In the genomic region with DNA sequence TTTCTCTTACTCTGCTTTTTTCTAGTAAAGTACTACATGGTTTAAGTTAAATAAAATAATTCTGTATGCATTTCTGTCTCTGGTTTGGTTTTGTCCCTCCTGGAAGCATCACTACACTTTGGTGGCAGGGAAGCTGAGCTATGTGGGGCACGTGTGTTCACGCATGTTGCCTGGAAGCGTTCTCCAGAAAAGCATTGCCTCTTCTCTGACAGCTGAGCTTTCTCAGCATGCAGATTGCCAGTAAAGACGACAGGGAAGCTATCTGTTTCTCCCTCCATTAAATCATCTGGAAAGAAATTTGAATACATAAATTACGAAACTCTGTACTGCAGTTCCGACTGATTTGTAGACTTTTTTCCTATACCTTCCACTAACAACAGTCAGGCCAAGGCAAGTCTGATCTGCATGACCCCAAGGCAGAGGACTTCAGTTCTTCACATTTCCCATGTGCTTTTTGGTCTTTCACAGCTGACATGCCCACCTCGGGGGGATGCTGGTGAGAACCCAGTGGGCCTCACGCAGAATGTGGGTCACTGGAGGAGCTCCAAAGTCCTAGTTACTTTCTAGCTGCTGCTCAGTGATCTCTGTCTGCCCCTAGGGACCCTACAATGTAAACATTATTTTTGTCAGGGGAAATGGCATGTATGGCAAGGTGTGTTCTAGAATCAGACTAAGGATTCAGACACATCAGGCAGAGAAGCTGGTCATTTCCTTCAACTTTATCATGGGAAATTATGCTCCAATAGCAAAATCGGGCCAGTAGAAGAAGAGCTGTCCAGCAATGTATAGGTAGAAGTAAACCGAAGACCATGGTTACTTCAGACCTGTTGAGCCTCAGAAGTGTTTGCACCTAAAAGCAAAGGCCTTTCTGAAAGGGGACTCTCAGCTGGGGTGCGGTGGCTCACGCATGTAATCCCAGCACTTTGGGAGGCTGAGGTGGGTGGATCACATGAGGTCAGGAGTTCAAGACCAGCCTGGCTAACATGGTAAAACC, we compare ENCODE assay signal across 23 cellular contexts. TPM values are rescaled to one million over a fixed set of nuclear protein-coding genes. Genes with fewer than 3 reads are reported as not detected.
"Had no signal": no experiment of that assay in that cellular context is flagged by ENCODE, and none has a peak within 500 bp of the region (broad histone marks: within the 10 kb centered on the region; RNA-seq: fewer than 3 reads in every experiment).

No MANE protein-coding gene starts in this region.

- H3K27me3 Mint-ChIP-seq: activated CD4-positive, alpha-beta T cell treated with anti-CD3 and anti-CD28 coated beads for 36 hours; dendritic cell treated with granulocyte-macrophage colony-stimulating factor and Interleukin-4, amounts not matched to agents 40 ng/mL and 50 ng/mL, for 4 days had no signal

- H3K4me1 Mint-ChIP-seq: activated CD4-positive, alpha-beta T cell treated with anti-CD3 and anti-CD28 coated beads for 36 hours had no signal

- ATAC-seq: activated CD4-positive, alpha-beta T cell treated with anti-CD3 and anti-CD28 coated beads for 36 hours; activated naive CD4-positive, alpha-beta T cell treated with anti-CD3 and anti-CD28 coated beads, Interleukin-2, amount 50 U/mL, for 72 hours; left colon; natural killer cell treated with Interleukin-12 subunit alpha and Interleukin-12 subunit beta and Interleukin-15 and Interleukin-18, amount 100 ng/mL, for 72 hours had no signal

- FAIRE-seq: bronchial epithelial cell had no signal

- H3K9me3 Mint-ChIP-seq: natural killer cell treated with Interleukin-12 subunit alpha and Interleukin-12 subunit beta and Interleukin-15 and Interleukin-18, amount 100 ng/mL, for 72 hours had no signal

- H3K4me3 Mint-ChIP-seq: activated CD4-positive, alpha-beta T cell treated with anti-CD3 and anti-CD28 coated beads for 36 hours; activated T-helper 1 cell treated with anti-CD3 and anti-CD28 coated beads, Interleukin-12 subunit alpha, Interleukin-12 subunit beta, Interleukin-2, Interleukin-4 antibody, amounts not matched to agents 30 ng/mL and 10 ng/mL and 1 ng/mL, durations not matched to agents 14 hours and 24 hours and 36 hours; dendritic cell treated with granulocyte-macrophage colony-stimulating factor and Interleukin-4, amounts not matched to agents 40 ng/mL and 50 ng/mL, for 4 days; natural killer cell treated with Interleukin-12 subunit alpha and Interleukin-12 subunit beta and Interleukin-15 and Interleukin-18, amount 100 ng/mL, for 72 hours; WTC11 had no signal

- H3K27me3 ChIP-seq: esophagus squamous epithelium, tibial artery had no signal

- H3K27ac ChIP-seq: tibial artery had no signal

- H3K27ac Mint-ChIP-seq: activated CD4-positive, alpha-beta T cell treated with anti-CD3 and anti-CD28 coated beads for 36 hours; activated naive CD4-positive, alpha-beta T cell treated with anti-CD3 and anti-CD28 coated beads, Interleukin-2, amount 50 U/mL, for 72 hours; activated T-helper 1 cell treated with anti-CD3 and anti-CD28 coated beads, Interleukin-12 subunit alpha, Interleukin-12 subunit beta, Interleukin-2, Interleukin-4 antibody, amounts not matched to agents 30 ng/mL and 10 ng/mL and 1 ng/mL, durations not matched to agents 14 hours and 24 hours and 36 hours; dendritic cell treated with granulocyte-macrophage colony-stimulating factor and Interleukin-4, amounts not matched to agents 40 ng/mL and 50 ng/mL, for 4 days; natural killer cell treated with Interleukin-12 subunit alpha and Interleukin-12 subunit beta and Interleukin-15 and Interleukin-18, amount 100 ng/mL, for 72 hours; WTC11 had no signal

- DNase-seq: activated CD4-positive, alpha-beta T cell treated with anti-CD3 and anti-CD28 coated beads for 36 hours; activated CD4-positive, alpha-beta T cell treated with anti-CD3 and anti-CD28 coated beads, Interleukin-2, amount 50 U/mL, for 48 hours; activated gamma-delta T cell treated with Interleukin-2 at 50 U/mL for 16 hours; activated T-cell treated with anti-CD3 and anti-CD28 coated beads for 4 hours; effector CD8-positive, alpha-beta T cell; esophagus squamous epithelium; hippocampal formation; left colon; occipital lobe; stimulated activated CD4-positive, alpha-beta T cell treated with anti-CD3 and anti-CD28 coated beads, Interleukin-2, amount 100 ng/mL, for 24 hours; stimulated activated naive CD4-positive, alpha-beta T cell treated with Interleukin-2 at 50 U/mL for 16 hours; tibial artery had no signal

- H3K4me3 ChIP-seq: esophagus squamous epithelium, lung, tibial artery had no signal

RNA-seq across cellular contexts. Expression of a gene that starts 42.8 kb away (rescaled TPM):
- total RNA-seq: activated CD4-positive, alpha-beta T cell treated with anti-CD3 and anti-CD28 coated beads for 36 hours; activated naive CD4-positive, alpha-beta T cell treated with anti-CD3 and anti-CD28 coated beads, Interleukin-2, amount 50 U/mL, for 72 hours; activated T-helper 1 cell treated with anti-CD3 and anti-CD28 coated beads, Interleukin-12 subunit alpha, Interleukin-12 subunit beta, Interleukin-2, Interleukin-4 antibody, amounts not matched to agents 30 ng/mL and 10 ng/mL and 1 ng/mL, durations not matched to agents 14 hours and 24 hours and 36 hours; bronchial epithelial cell; chondrocyte; esophagus squamous epithelium; fibroblast of villous mesenchyme; left colon; natural killer cell treated with Interleukin-12 subunit alpha and Interleukin-12 subunit beta and Interleukin-15 and Interleukin-18, amount 100 ng/mL, for 72 hours; subcutaneous adipose tissue; urinary bladder; WTC11 had no signal
- polyA plus RNA-seq: lung had no signal
